In genomic region chr1:54347955-54348699, GRCh38 we compare ENCODE assay signal across 9 cellular contexts. TPM values are rescaled to one million over a fixed set of nuclear protein-coding genes. Genes with fewer than 3 reads are reported as not detected.
DNase-seq lines count a peak whose midpoint lies in the region; ATAC-seq and TF ChIP-seq lines count a peak whose summit lies in the region.
"Had no signal": no experiment of that assay in that cellular context is flagged by ENCODE, and none has a peak within 500 bp of the region (broad histone marks: within the 10 kb centered on the region; RNA-seq: fewer than 3 reads in every experiment).

No MANE protein-coding gene starts in this region.

- WGBS in right cardiac atrium: 86% methylated on average over 14 of the region's 14 CpGs
- WGBS in esophagus squamous epithelium, 2 donors: 72 to 80% methylated on average over 7 to 8 of the region's 14 CpGs

- no peak for DNase-seq in right cardiac atrium
- DNase-seq in left ventricle myocardium inferior: no peak
- DNase-seq in Peyer's patch: peak in 2 of 3 donors; percentile 81 to 83
- peak in 1 of 2 donors; percentile 58 for DNase-seq in left lung
- DNase-seq in ureter (ENCODE audit: low spot score): peak; percentile 69
- no peak for DNase-seq in esophagus squamous epithelium (lab: John Stamatoyannopoulos, UW)
- DNase-seq in DMS114 treated with DMSO at 0.1 percent for 48 hours (lab: John Stamatoyannopoulos, UW; ENCODE audit: unreplicated experiment): no peak
- DNase-seq: activated T-cell treated with anti-CD3 and anti-CD28 coated beads, Interleukin-2, amount 50 U/mL, for 1 hour had no signal

- H3K36me3 ChIP-seq in left ventricle myocardium inferior (no peaks in the 10 kb centered on the region), Peyer's patch (no peaks in the 10 kb centered on the region), left lung (no peaks in the 10 kb centered on the region), esophagus squamous epithelium (peaks cover 0 to 30% (median 0%) of the 10 kb centered on the region in 3 donors)

- H3K9me3 ChIP-seq in right cardiac atrium (ENCODE audit: control insufficient read depth, low read length) (no peaks in the 10 kb centered on the region), left ventricle myocardium inferior (replicated peaks) (no peaks in the 10 kb centered on the region), Peyer's patch (no peaks in the 10 kb centered on the region), left lung (no peaks in the 10 kb centered on the region), esophagus squamous epithelium (no peaks in the 10 kb centered on the region)

- TF ChIP-seq CTCF in left ventricle myocardium inferior (IDR thresholded peaks at IDR 0.05; ENCODE audit: borderline replicate concordance) (no peak), Peyer's patch (IDR thresholded peaks at IDR 0.05) (no peak), left lung (IDR thresholded peaks at IDR 0.05) (no peak), esophagus squamous epithelium (IDR thresholded peaks at IDR 0.05) (no peak)

- intact Hi-C loops in right cardiac atrium (cut with DNase I) (no loop called here), left ventricle myocardium inferior (cut with micrococcal nuclease) (no loop called here), left lung (cut with DNase I) (no loop called here), esophagus squamous epithelium (cut with DNase I) (no loop called here)

- H3K27ac ChIP-seq in right cardiac atrium (ENCODE audit: low read length) (no peak overlapping the region), left ventricle myocardium inferior (replicated peaks) (no peak overlapping the region), Peyer's patch (peak overlapping the region in 3 of 4 donors; percentile 15 to 75 (median 75)), left lung (no peak overlapping the region), esophagus squamous epithelium (no peak overlapping the region)

- H3K27me3 ChIP-seq in right cardiac atrium (ENCODE audit: control insufficient read depth, insufficient read depth): no peaks in the 10 kb centered on the region
- no peaks in the 10 kb centered on the region for H3K27me3 ChIP-seq in left ventricle myocardium inferior (ENCODE audit: low read depth)
- H3K27me3 ChIP-seq in Peyer's patch: no peaks in the 10 kb centered on the region
- no peaks in the 10 kb centered on the region for H3K27me3 ChIP-seq in left lung
- H3K27me3 ChIP-seq in esophagus squamous epithelium: no peaks in the 10 kb centered on the region

- no peak overlapping the region for H3K4me3 ChIP-seq in right cardiac atrium (ENCODE audit: low read length)
- no peak overlapping the region for H3K4me3 ChIP-seq in left ventricle myocardium inferior
- peak overlapping the region in 1 of 4 donors; percentile 7 for H3K4me3 ChIP-seq in Peyer's patch
- H3K4me3 ChIP-seq in left lung: no peak overlapping the region
- no peak overlapping the region for H3K4me3 ChIP-seq in esophagus squamous epithelium

- ATAC-seq in right cardiac atrium (peak; percentile 41 to 42), left lung (peak; percentile 91), HG03108 (IDR thresholded peaks at IDR 0.05; ENCODE audit: unreplicated experiment) (no peak)

- H3K4me1 ChIP-seq in right cardiac atrium (ENCODE audit: control insufficient read depth, insufficient read depth, low read length) (peaks cover 7% of the 10 kb centered on the region), left ventricle myocardium inferior (peaks cover 52% of the 10 kb centered on the region), Peyer's patch (peaks cover 0 to 25% (median 1%) of the 10 kb centered on the region in 4 donors), left lung (no peaks in the 10 kb centered on the region), esophagus squamous epithelium (peaks cover 0 to 45% (median 3%) of the 10 kb centered on the region in 3 donors)

- TF ChIP-seq POLR2A in Peyer's patch (IDR thresholded peaks at IDR 0.05) (no peak), esophagus squamous epithelium (IDR thresholded peaks at IDR 0.05) (no peak)

RNA-seq across cellular contexts. Expression of gene SSBP3, which starts 58.1 kb away (rescaled TPM):
- 10 to 100 TPM; 25.4 to 55.8 (median 35.8) TPM for total RNA-seq in right cardiac atrium
- 32.5 TPM for polyA plus RNA-seq in right cardiac atrium
- total RNA-seq in left ventricle myocardium inferior: 57.7 TPM
- total RNA-seq in Peyer's patch: 10 to 100 TPM; 19.0 to 35.2 (median 33.4) TPM
- 10 to 100 TPM; 33.0 to 35.2 TPM for total RNA-seq in left lung
- 47.3 TPM for total RNA-seq in ureter
- 10 to 100 TPM; 17.1 to 25.4 (median 21.5) TPM for total RNA-seq in esophagus squamous epithelium

Comparison
In these comparisons a context has a peak if more than half of its experiments do, and no peak if none do; other contexts are left out.
1. DNase-seq: peak in Peyer's patch (2 of 3) and ureter (single experiment); none in right cardiac atrium (0 of 3), left ventricle myocardium inferior (single experiment), esophagus squamous epithelium (single experiment) and DMS114 treated with DMSO at 0.1 percent for 48 hours (single experiment).
2. H3K27ac ChIP-seq: peak in Peyer's patch (3 of 4); none in right cardiac atrium (single experiment), left ventricle myocardium inferior (single experiment), left lung (0 of 2) and esophagus squamous epithelium (0 of 4).